9 cellular contexts compared by ENCODE assay signal in the genomic region with DNA sequence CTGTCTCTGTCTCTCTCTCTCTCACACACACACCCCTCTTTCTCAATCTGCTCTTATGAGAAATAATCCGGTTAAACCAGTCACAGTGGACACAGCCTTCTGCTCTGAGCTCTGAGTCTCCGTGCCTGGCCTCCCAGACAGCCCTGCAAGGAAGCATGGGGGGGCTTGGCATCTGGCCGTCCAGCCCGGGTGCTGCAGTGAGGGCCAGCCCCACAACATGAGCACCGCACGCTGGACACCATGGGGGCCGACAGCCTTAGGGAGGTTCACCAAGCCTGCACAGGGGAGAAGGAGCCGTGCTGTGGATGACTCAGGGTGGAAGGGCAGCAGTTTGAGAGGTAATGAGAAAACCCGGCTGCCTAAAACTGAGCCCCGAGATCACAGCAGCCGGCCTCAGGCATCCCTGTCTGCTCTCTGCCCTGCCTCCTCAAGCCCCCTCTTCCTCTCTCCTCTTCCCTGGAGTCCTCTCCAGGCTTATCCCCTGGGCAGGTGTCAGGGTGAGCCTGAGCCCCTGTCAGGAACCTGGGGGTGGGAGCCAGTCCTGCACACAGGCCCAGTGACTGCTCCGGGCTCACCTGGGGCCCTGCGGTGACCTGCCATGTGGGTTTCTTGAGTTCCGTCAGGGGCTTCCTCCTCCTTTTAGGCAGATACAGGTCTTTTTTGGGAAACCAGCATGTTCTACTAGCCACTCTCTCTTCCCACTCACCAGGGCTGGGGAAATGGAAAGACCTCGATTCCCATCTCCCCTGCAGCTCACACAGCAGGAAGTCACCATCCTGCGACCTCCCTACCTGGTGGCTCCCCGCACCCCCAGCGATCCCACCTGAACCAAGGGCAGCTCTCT.
DNase-seq lines count a peak whose midpoint lies in the region; FAIRE-seq and TF ChIP-seq lines count a peak whose summit lies in the region.
"Had no signal": no experiment of that assay in that cellular context is flagged by ENCODE, and none has a peak within 500 bp of the region (broad histone marks: within the 10 kb centered on the region; RNA-seq: fewer than 3 reads in every experiment).

No MANE protein-coding gene starts in this region.

- peak overlapping the region; percentile 89 for H3K27ac Mint-ChIP-seq in activated T-cell treated with anti-CD3 and anti-CD28 coated beads, Interleukin-2, amount 50 U/mL, for 24 hours
- peak overlapping the region; percentile 85 for H3K27ac Mint-ChIP-seq in activated naive CD8-positive, alpha-beta T cell treated with anti-CD3 and anti-CD28 coated beads for 36 hours

- H3K9ac ChIP-seq in kidney (ENCODE audit: low read length in 2 of 2) = no peak overlapping the region
- H3K9ac ChIP-seq in colonic mucosa (ENCODE audit: low read depth in 2 of 2, low read length in 2 of 2) = no peak overlapping the region

- FAIRE-seq in kidney (lab: Jason Lieb, UNC) = no peak

- H3K9me3 Mint-ChIP-seq in activated T-cell treated with anti-CD3 and anti-CD28 coated beads, Interleukin-2, amount 50 U/mL, for 24 hours = no peaks in the 10 kb centered on the region
- no peaks in the 10 kb centered on the region for H3K9me3 Mint-ChIP-seq in activated naive CD8-positive, alpha-beta T cell treated with anti-CD3 and anti-CD28 coated beads for 36 hours

- H3K27ac ChIP-seq in kidney (ENCODE audit: low read depth in 2 of 2, low read length in 2 of 2) (no peak overlapping the region), substantia nigra (ENCODE audit: low read depth, low read length, poor library complexity, severe bottlenecking) (peak overlapping the region; percentile 63), colonic mucosa (no peak overlapping the region)

- H3K9me3 ChIP-seq in kidney (ENCODE audit: control insufficient read depth in 1 of 2, low read length in 2 of 2) (no peaks in the 10 kb centered on the region), colonic mucosa (no peaks in the 10 kb centered on the region)

- intact Hi-C loops in kidney (cut with DNase I) (no loop called here), colonic mucosa (cut with DNase I) (no loop called here)

- no peak overlapping the region for H3K4me3 ChIP-seq in kidney (ENCODE audit: low read length in 2 of 2)
- no peak overlapping the region for H3K4me3 ChIP-seq in colonic mucosa

- H3K27me3 Mint-ChIP-seq in activated T-cell treated with anti-CD3 and anti-CD28 coated beads, Interleukin-2, amount 50 U/mL, for 24 hours = no peaks in the 10 kb centered on the region
- H3K27me3 Mint-ChIP-seq in activated naive CD8-positive, alpha-beta T cell treated with anti-CD3 and anti-CD28 coated beads for 36 hours = no peaks in the 10 kb centered on the region

- H3K27me3 ChIP-seq in colonic mucosa = no peaks in the 10 kb centered on the region

- TF ChIP-seq CTCF in kidney (IDR thresholded peaks at IDR 0.05; ENCODE audit: borderline replicate concordance, extremely low read depth, insufficient read depth) = no peak
- TF ChIP-seq CTCF in colonic mucosa (IDR thresholded peaks at IDR 0.05) = no peak

- H3K4me3 Mint-ChIP-seq in activated T-cell treated with anti-CD3 and anti-CD28 coated beads, Interleukin-2, amount 50 U/mL, for 24 hours = peak overlapping the region; percentile 4
- H3K4me3 Mint-ChIP-seq in activated naive CD8-positive, alpha-beta T cell treated with anti-CD3 and anti-CD28 coated beads for 36 hours = peak overlapping the region; percentile 40

- peaks cover 15 to 28% of the 10 kb centered on the region in 2 donors for H3K36me3 ChIP-seq in kidney (ENCODE audit: control insufficient read depth in 1 of 2, insufficient read depth in 2 of 2, low read length in 2 of 2)
- H3K36me3 ChIP-seq in colonic mucosa = peaks cover 8% of the 10 kb centered on the region

- H3K4me1 ChIP-seq in kidney (ENCODE audit: control insufficient read depth in 1 of 2, insufficient read depth in 1 of 2, low read depth in 1 of 2, low read length in 2 of 2) (peaks cover 0 to 2% of the 10 kb centered on the region in 2 donors), colonic mucosa (peaks cover 5% of the 10 kb centered on the region)

- peaks cover 88% of the 10 kb centered on the region for H3K4me1 Mint-ChIP-seq in activated T-cell treated with anti-CD3 and anti-CD28 coated beads, Interleukin-2, amount 50 U/mL, for 24 hours (ENCODE audit: low read depth)
- H3K4me1 Mint-ChIP-seq in activated naive CD8-positive, alpha-beta T cell treated with anti-CD3 and anti-CD28 coated beads for 36 hours = peaks cover 62% of the 10 kb centered on the region

- H3K36me3 Mint-ChIP-seq in activated T-cell treated with anti-CD3 and anti-CD28 coated beads, Interleukin-2, amount 50 U/mL, for 24 hours (ENCODE audit: low read depth) = peaks cover 85% of the 10 kb centered on the region
- H3K36me3 Mint-ChIP-seq in activated naive CD8-positive, alpha-beta T cell treated with anti-CD3 and anti-CD28 coated beads for 36 hours = peaks cover 27% of the 10 kb centered on the region

- DNase-seq in activated T-cell treated with anti-CD3 and anti-CD28 coated beads, Interleukin-2, amount 50 U/mL, for 24 hours = peak; percentile 38
- DNase-seq in activated T-cell treated with anti-CD3 and anti-CD28 coated beads, Interleukin-2, amount 50 U/mL, for 48 hours = no peak
- no peak for DNase-seq in activated naive CD8-positive, alpha-beta T cell treated with anti-CD3 and anti-CD28 coated beads for 36 hours
- DNase-seq in kidney (peak; percentile 41), substantia nigra (lab: John Stamatoyannopoulos, UW) (peak in 3 of 49 donors; percentile 29 to 59 (median 36)), SW480 (ENCODE audit: low spot score) (no peak), NCI-H69 (lab: John Stamatoyannopoulos, UW) (no peak), colonic mucosa (no peak)
- DNase-seq: NCI-H187 treated with DMSO at 0.1 percent for 48 hours had no signal

Comparison
In these comparisons a context has a peak if more than half of its experiments do, and no peak if none do; other contexts are left out.
1. DNase-seq: peak in activated T-cell treated with anti-CD3 and anti-CD28 coated beads, Interleukin-2, amount 50 U/mL, for 24 hours (single experiment) and kidney (single experiment); none in activated T-cell treated with anti-CD3 and anti-CD28 coated beads, Interleukin-2, amount 50 U/mL, for 48 hours (0 of 2), activated naive CD8-positive, alpha-beta T cell treated with anti-CD3 and anti-CD28 coated beads for 36 hours (single experiment), SW480 (single experiment), NCI-H69 (single experiment) and colonic mucosa (single experiment).